ENCODE assay signal across 1 cellular context in genomic region chr1:67144696-67145095, GRCh38.
TF ChIP-seq lines count a peak whose summit lies in the region.

No MANE protein-coding gene starts in this region.

TF ChIP-seq in H1, 55 proteins besides CTCF, POLR2A, EP300 and RAD21 (continued from another document):
- no peak for TF ChIP-seq SP2 (IDR thresholded peaks at IDR 0.05; ENCODE audit: low read length)
- TF ChIP-seq YY1 (IDR thresholded peaks at IDR 0.05; ENCODE audit: low read depth, low read length): no peak
- no peak for TF ChIP-seq BCL11A (IDR thresholded peaks at IDR 0.05; ENCODE audit: low read depth in 2 of 2, low read length in 2 of 2)
- no peak for TF ChIP-seq SIRT6 (IDR thresholded peaks at IDR 0.05; ENCODE audit: low read length)
- no peak for TF ChIP-seq SP1 (IDR thresholded peaks at IDR 0.05; ENCODE audit: low read depth, low read length)
- TF ChIP-seq FOSL1 (IDR thresholded peaks at IDR 0.05; ENCODE audit: insufficient read depth, low read depth, low read length): no peak
- no peak for TF ChIP-seq ATF3 (IDR thresholded peaks at IDR 0.05; ENCODE audit: insufficient read depth, low read depth, low read length)
- no peak for TF ChIP-seq BACH1 (IDR thresholded peaks at IDR 0.05; ENCODE audit: low read length)
- no peak for TF ChIP-seq RXRA (IDR thresholded peaks at IDR 0.05; ENCODE audit: insufficient read depth, low read depth, low read length)
- TF ChIP-seq KDM1A (IDR thresholded peaks at IDR 0.05; ENCODE audit: borderline replicate concordance, low read length): no peak
- TF ChIP-seq KDM4A (IDR thresholded peaks at IDR 0.05; ENCODE audit: low read depth, low read length, severe bottlenecking): no peak
- TF ChIP-seq EGR1 (IDR thresholded peaks at IDR 0.05; ENCODE audit: borderline replicate concordance, low read depth, low read length): no peak
- TF ChIP-seq TCF12 (IDR thresholded peaks at IDR 0.05; ENCODE audit: low read depth, low read length): no peak
- TF ChIP-seq SUZ12 (IDR thresholded peaks at IDR 0.05; ENCODE audit: low read length): no peak
- no peak for TF ChIP-seq CHD2 (IDR thresholded peaks at IDR 0.05; ENCODE audit: low read length)
